ENCODE assay signal across 24 cellular contexts in the genomic region with DNA sequence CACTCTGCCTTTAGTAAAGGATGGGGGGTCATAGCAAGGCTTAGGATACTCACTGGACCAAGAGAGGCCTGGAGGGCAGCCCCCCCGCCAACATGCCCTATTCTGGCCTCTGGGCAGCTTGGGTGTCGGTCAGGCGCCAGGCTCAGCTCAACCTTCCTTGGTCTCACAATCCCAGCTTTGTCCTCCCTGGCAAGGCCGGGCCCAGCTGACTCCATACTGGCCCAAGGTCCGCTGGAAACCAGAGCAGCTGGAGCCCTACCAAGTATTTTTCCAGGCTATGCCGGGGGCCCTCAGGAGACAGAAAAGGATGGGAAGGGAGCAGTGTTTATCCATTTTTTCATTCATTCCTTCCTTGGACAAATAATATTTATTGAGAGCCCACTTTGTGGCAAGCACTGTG. TPM values are rescaled to one million over a fixed set of nuclear protein-coding genes. Genes with fewer than 3 reads are reported as not detected.
A peak's percentile ranks its signal among the peaks of the same experiment; 100 is the strongest.
DNase-seq lines count a peak whose midpoint lies in the region; ATAC-seq lines count a peak whose summit lies in the region.
"Had no signal": no experiment of that assay in that cellular context is flagged by ENCODE, and none has a peak within 500 bp of the region (broad histone marks: within the 10 kb centered on the region; RNA-seq: fewer than 3 reads in every experiment).

No MANE protein-coding gene starts in this region.

- no peaks in the 10 kb centered on the region for H3K36me3 Mint-ChIP-seq in activated naive CD8-positive, alpha-beta T cell treated with anti-CD3 and anti-CD28 coated beads for 36 hours
- H3K36me3 Mint-ChIP-seq: natural killer cell, T-cell had no signal

- intact Hi-C loops in left ventricle myocardium superior (cut with micrococcal nuclease), result no loop called here

- in situ Hi-C loops in G401 (cut with HindIII; ENCODE audit: low sequenced_read_pairs), result loop anchor here (25.0 kb wide), 1 partner anchor 161 kb away; a partner anchor contains a TSS

- ATAC-seq in left ventricle myocardium superior (peak; percentile 15), HG02588 (IDR thresholded peaks at IDR 0.05; ENCODE audit: unreplicated experiment) (no peak)

- no peaks in the 10 kb centered on the region for H3K9me3 Mint-ChIP-seq in activated naive CD8-positive, alpha-beta T cell treated with anti-CD3 and anti-CD28 coated beads for 36 hours
- H3K9me3 Mint-ChIP-seq: activated naive CD4-positive, alpha-beta T cell treated with anti-CD3 and anti-CD28 coated beads for 36 hours; activated T-cell treated with anti-CD3 and anti-CD28 coated beads, Interleukin-2, amount 50 U/mL, for 24 hours; natural killer cell; stimulated activated effector memory CD8-positive, alpha-beta T cell treated with anti-CD3 and anti-CD28 coated beads, Interleukin-12 subunit alpha, Interleukin-12 subunit beta, amount 100 ng/mL, for 72 hours; T-cell had no signal

- no peak overlapping the region for H3K4me3 Mint-ChIP-seq in activated naive CD8-positive, alpha-beta T cell treated with anti-CD3 and anti-CD28 coated beads for 36 hours
- H3K4me3 Mint-ChIP-seq: activated CD4-positive, alpha-beta T cell treated with anti-CD3 and anti-CD28 coated beads for 36 hours; activated naive CD4-positive, alpha-beta T cell treated with anti-CD3 and anti-CD28 coated beads for 36 hours; activated T-cell treated with anti-CD3 and anti-CD28 coated beads, Interleukin-2, amount 50 U/mL, for 24 hours had no signal

- H3K27ac Mint-ChIP-seq in activated naive CD8-positive, alpha-beta T cell treated with anti-CD3 and anti-CD28 coated beads for 36 hours, result no peak overlapping the region
- H3K27ac Mint-ChIP-seq: activated CD4-positive, alpha-beta T cell treated with anti-CD3 and anti-CD28 coated beads for 36 hours; activated naive CD4-positive, alpha-beta T cell treated with anti-CD3 and anti-CD28 coated beads for 36 hours; activated T-cell treated with anti-CD3 and anti-CD28 coated beads, Interleukin-2, amount 50 U/mL, for 24 hours; CD14-positive monocyte; natural killer cell; stimulated activated effector memory CD8-positive, alpha-beta T cell treated with anti-CD3 and anti-CD28 coated beads, Interleukin-12 subunit alpha, Interleukin-12 subunit beta, amount 100 ng/mL, for 72 hours; T-cell had no signal

- DNase-seq in G401 (ENCODE audit: low spot score) (peak; percentile 59), left ventricle myocardium superior (peak; percentile 69), occipital lobe (lab: John Stamatoyannopoulos, UW) (peak; percentile 84), OCI-M1 (lab: John Stamatoyannopoulos, UW) (no peak), HT-29 (ENCODE audit: low spot score) (no peak)
- no peak for DNase-seq in activated naive CD8-positive, alpha-beta T cell treated with anti-CD3 and anti-CD28 coated beads for 36 hours
- DNase-seq: activated CD8-positive, alpha-beta memory T cell treated with anti-CD3 and anti-CD28 coated beads for 24 hours; activated naive CD4-positive, alpha-beta T cell treated with anti-CD3 and anti-CD28 coated beads for 36 hours; DMS 273 treated with DMSO at 0.1 percent for 48 hours; natural killer cell; NCI-H187 treated with DMSO at 0.1 percent for 48 hours; NCI-H226; SIG-M5; stimulated activated CD4-positive, alpha-beta T cell treated with anti-CD3 and anti-CD28 coated beads, Interleukin-1b, Interleukin-23, amount 100 ng/mL, for 48 hours had no signal

- H3K4me1 Mint-ChIP-seq in activated naive CD8-positive, alpha-beta T cell treated with anti-CD3 and anti-CD28 coated beads for 36 hours, result peaks cover 13% of the 10 kb centered on the region

- H3K27ac ChIP-seq in angular gyrus (ENCODE audit: low read depth, low read length), result peak overlapping the region; percentile 98
- H3K27ac ChIP-seq: gastroesophageal sphincter had no signal

- no peaks in the 10 kb centered on the region for H3K27me3 Mint-ChIP-seq in activated naive CD8-positive, alpha-beta T cell treated with anti-CD3 and anti-CD28 coated beads for 36 hours
- H3K27me3 Mint-ChIP-seq: activated CD4-positive, alpha-beta T cell treated with anti-CD3 and anti-CD28 coated beads for 36 hours; T-cell had no signal

RNA-seq across cellular contexts. Expression of a gene that starts 6.2 kb away (rescaled TPM):
- 138 and 175 TPM in 2 replicates for total RNA-seq in G401 (2014; rRNA removed; shearing (Covaris generic))
- total RNA-seq in left ventricle myocardium superior, result 3.9 TPM
- total RNA-seq in occipital lobe, result 2.7 TPM
- 1 to 10 TPM; 1.5 to 1.7 TPM for total RNA-seq in activated naive CD8-positive, alpha-beta T cell treated with anti-CD3 and anti-CD28 coated beads for 36 hours
- total RNA-seq in HT-29 (2014; rRNA removed; shearing (Covaris generic)), result not detected in 2 replicates

RNA-seq across cellular contexts. Expression of a gene that starts 6.6 kb away (rescaled TPM):
- total RNA-seq in G401 (2014; rRNA removed; shearing (Covaris generic)), result 37.7 and 39.7 TPM in 2 replicates
- 20.4 TPM for total RNA-seq in left ventricle myocardium superior
- total RNA-seq in occipital lobe, result 30.3 TPM
- total RNA-seq in activated naive CD8-positive, alpha-beta T cell treated with anti-CD3 and anti-CD28 coated beads for 36 hours, result 10 to 100 TPM; 14.4 to 15.9 TPM
- 0.26 and 0.33 TPM in 2 replicates for total RNA-seq in HT-29 (2014; rRNA removed; shearing (Covaris generic))

RNA-seq across cellular contexts. Expression of a gene that starts 16.0 kb away (rescaled TPM):
- 3.1 TPM in 1 of 2 replicates, not detected in the other for total RNA-seq in G401 (2014; rRNA removed; shearing (Covaris generic))
- total RNA-seq in left ventricle myocardium superior (11.1 TPM), occipital lobe (7.6 TPM)
- 10 to 100 TPM; 15.5 to 16.8 TPM for total RNA-seq in activated naive CD8-positive, alpha-beta T cell treated with anti-CD3 and anti-CD28 coated beads for 36 hours
- total RNA-seq in HT-29 (2014; rRNA removed; shearing (Covaris generic)), result not detected in 2 replicates

RNA-seq across cellular contexts. Expression of a gene that starts 32.9 kb away (rescaled TPM):
- 144 and 155 TPM in 2 replicates for total RNA-seq in G401 (2014; rRNA removed; shearing (Covaris generic))
- total RNA-seq in left ventricle myocardium superior (21.8 TPM), occipital lobe (43.4 TPM)
- total RNA-seq in activated naive CD8-positive, alpha-beta T cell treated with anti-CD3 and anti-CD28 coated beads for 36 hours, result 10 to 100 TPM; 71.9 to 72.1 TPM
- total RNA-seq in HT-29 (2014; rRNA removed; shearing (Covaris generic)), result 74.0 and 80.2 TPM in 2 replicates

RNA-seq across cellular contexts. Expression of a gene that starts 43.5 kb away (rescaled TPM):
- 0.14 and 1.4 TPM in 2 replicates for total RNA-seq in G401 (2014; rRNA removed; shearing (Covaris generic))
- 0.05 TPM for total RNA-seq in left ventricle myocardium superior
- total RNA-seq in occipital lobe, result 107 TPM
- total RNA-seq in activated naive CD8-positive, alpha-beta T cell treated with anti-CD3 and anti-CD28 coated beads for 36 hours, result under 1 TPM; 0.08 to 0.16 TPM
- total RNA-seq in HT-29 (2014; rRNA removed; shearing (Covaris generic)), result not detected in 2 replicates
- total RNA-seq: mesenteric fat pad, skeletal muscle tissue had no signal

Comparison
In these comparisons a context has a peak if more than half of its experiments do, and no peak if none do; other contexts are left out.
1. DNase-seq: peak in G401 (single experiment), left ventricle myocardium superior (single experiment) and occipital lobe (single experiment); none in OCI-M1 (single experiment), activated naive CD8-positive, alpha-beta T cell treated with anti-CD3 and anti-CD28 coated beads for 36 hours (single experiment) and HT-29 (single experiment).
2. RNA of a gene that starts 6.2 kb away (total RNA-seq): 138 to 175 TPM in G401; 3.9 TPM in left ventricle myocardium superior (single experiment), 2.7 TPM in occipital lobe (single experiment), 1.5 to 1.7 TPM in activated naive CD8-positive, alpha-beta T cell treated with anti-CD3 and anti-CD28 coated beads for 36 hours and not detected in HT-29; every median in the first group is over 10 times any median in the second.
3. RNA of a gene that starts 6.6 kb away (total RNA-seq): 37.7 to 39.7 TPM in G401, 30.3 TPM in occipital lobe (single experiment), 20.4 TPM in left ventricle myocardium superior (single experiment) and 14.4 to 15.9 TPM in activated naive CD8-positive, alpha-beta T cell treated with anti-CD3 and anti-CD28 coated beads for 36 hours; 0.26 to 0.33 TPM in HT-29; every median in the first group is over 10 times any median in the second.